8 cellular contexts compared by ENCODE assay signal in genomic region chr22:39960791-39961746, GRCh38. TPM values are rescaled to one million over a fixed set of nuclear protein-coding genes. Genes with fewer than 3 reads are reported as not detected.
DNase-seq lines count a peak whose midpoint lies in the region; ATAC-seq and TF ChIP-seq lines count a peak whose summit lies in the region.

No MANE protein-coding gene starts in this region.

- DNase-seq in RPMI8226 (peak; percentile 50), osteocyte (ENCODE audit: extremely low spot score, unreplicated experiment) (no peak), progenitor cell of endocrine pancreas (ENCODE audit: low spot score, unreplicated experiment) (no peak), NCI-H446 treated with DMSO at 0.1 percent for 48 hours (lab: John Stamatoyannopoulos, UW) (no peak), esophagus muscularis mucosa (ENCODE audit: extremely low spot score) (no peak)
- peak; percentile 72 to 87 for DNase-seq in activated naive CD4-positive, alpha-beta T cell treated with anti-CD3 and anti-CD28 coated beads, Interleukin-2, amount 50 U/mL, for 72 hours (ENCODE audit: low spot score in 2 of 2)

- H3K4me3 ChIP-seq in esophagus muscularis mucosa: no peak overlapping the region

- 67% methylated on average over 13 of the region's 13 CpGs for whole genome bisulfite sequencing in esophagus muscularis mucosa

- no peaks in the 10 kb centered on the region for H3K4me1 ChIP-seq in esophagus muscularis mucosa

- peaks cover 5% of the 10 kb centered on the region for H3K27me3 Mint-ChIP-seq in osteocyte (ENCODE audit: unreplicated experiment)
- peaks cover 27% of the 10 kb centered on the region for H3K27me3 Mint-ChIP-seq in progenitor cell of endocrine pancreas

- H3K36me3 Mint-ChIP-seq in activated naive CD4-positive, alpha-beta T cell treated with anti-CD3 and anti-CD28 coated beads, Interleukin-2, amount 50 U/mL, for 72 hours: peaks cover 34 to 81% of the 10 kb centered on the region in 2 donors
- H3K36me3 Mint-ChIP-seq in osteocyte (ENCODE audit: unreplicated experiment): no peaks in the 10 kb centered on the region
- H3K36me3 Mint-ChIP-seq in progenitor cell of endocrine pancreas (ENCODE audit: insufficient read depth): no peaks in the 10 kb centered on the region

- H3K4me3 Mint-ChIP-seq in osteocyte (ENCODE audit: unreplicated experiment) (no peak overlapping the region), progenitor cell of endocrine pancreas (ENCODE audit: low read depth) (no peak overlapping the region)

- TF ChIP-seq POLR2A in esophagus muscularis mucosa (IDR thresholded peaks at IDR 0.05; ENCODE audit: low read depth): no peak

- H3K4me1 Mint-ChIP-seq in osteocyte (ENCODE audit: unreplicated experiment) (peaks cover 18% of the 10 kb centered on the region), progenitor cell of endocrine pancreas (ENCODE audit: low read depth) (peaks cover 1% of the 10 kb centered on the region)

- no peak overlapping the region for H3K27ac ChIP-seq in esophagus muscularis mucosa (replicated peaks in 1 of 4)

- no peaks in the 10 kb centered on the region for H3K9me3 Mint-ChIP-seq in activated naive CD4-positive, alpha-beta T cell treated with anti-CD3 and anti-CD28 coated beads, Interleukin-2, amount 50 U/mL, for 72 hours
- H3K9me3 Mint-ChIP-seq in osteocyte (ENCODE audit: unreplicated experiment) (no peaks in the 10 kb centered on the region), progenitor cell of endocrine pancreas (ENCODE audit: low read depth) (no peaks in the 10 kb centered on the region)

- H3K36me3 ChIP-seq in esophagus muscularis mucosa: no peaks in the 10 kb centered on the region

- TF ChIP-seq CTCF in osteocyte (IDR thresholded peaks at IDR 0.05): no peak
- TF ChIP-seq CTCF in progenitor cell of endocrine pancreas (IDR thresholded peaks at IDR 0.05; ENCODE audit: unreplicated experiment): no peak
- TF ChIP-seq CTCF in esophagus muscularis mucosa (IDR thresholded peaks at IDR 0.05): no peak

- ATAC-seq in GM18508 (IDR thresholded peaks at IDR 0.05; ENCODE audit: insufficient read depth, unreplicated experiment): peak; percentile 61
- peak; percentile 92 for ATAC-seq in HG02884 (IDR thresholded peaks at IDR 0.05; ENCODE audit: unreplicated experiment)
- peak; percentile 96 to 98 for ATAC-seq in activated naive CD4-positive, alpha-beta T cell treated with anti-CD3 and anti-CD28 coated beads, Interleukin-2, amount 50 U/mL, for 72 hours

- intact Hi-C loops in esophagus muscularis mucosa (cut with DNase I): no loop called here

- no peaks in the 10 kb centered on the region for H3K9me3 ChIP-seq in esophagus muscularis mucosa

- TF ChIP-seq EP300 in esophagus muscularis mucosa (IDR thresholded peaks at IDR 0.05): no peak

- peaks cover 0 to 23% (median 0%) of the 10 kb centered on the region in 4 donors for H3K27me3 ChIP-seq in esophagus muscularis mucosa

- peak overlapping the region; percentile 31 to 61 for H3K27ac Mint-ChIP-seq in activated naive CD4-positive, alpha-beta T cell treated with anti-CD3 and anti-CD28 coated beads, Interleukin-2, amount 50 U/mL, for 72 hours
- H3K27ac Mint-ChIP-seq in osteocyte (ENCODE audit: unreplicated experiment) (peak overlapping the region; percentile 53), progenitor cell of endocrine pancreas (no peak overlapping the region)

RNA-seq across cellular contexts. Expression of gene TMA7B, which starts 0.9 kb away (rescaled TPM):
- 1 to 10 TPM; 2.4 to 2.5 TPM for total RNA-seq in activated naive CD4-positive, alpha-beta T cell treated with anti-CD3 and anti-CD28 coated beads, Interleukin-2, amount 50 U/mL, for 72 hours
- total RNA-seq in osteocyte (not detected in 2 replicates), progenitor cell of endocrine pancreas (not detected in 2 replicates), esophagus muscularis mucosa (not detected)

RNA-seq across cellular contexts. Expression of gene FAM83F, which starts 33.7 kb away (rescaled TPM):
- 1 to 10 TPM; 1.1 TPM for total RNA-seq in activated naive CD4-positive, alpha-beta T cell treated with anti-CD3 and anti-CD28 coated beads, Interleukin-2, amount 50 U/mL, for 72 hours
- not detected in 2 replicates for total RNA-seq in osteocyte
- total RNA-seq in progenitor cell of endocrine pancreas: 19.8 and 21.3 TPM in 2 replicates
- total RNA-seq in esophagus muscularis mucosa: under 1 TPM; 0.19 to 0.66 (median 0.41) TPM

Comparison
In these comparisons a context has a peak if more than half of its experiments do, and no peak if none do; other contexts are left out.
1. DNase-seq: peak in RPMI8226 (single experiment) and activated naive CD4-positive, alpha-beta T cell treated with anti-CD3 and anti-CD28 coated beads, Interleukin-2, amount 50 U/mL, for 72 hours (2 of 2); none in osteocyte (single experiment), progenitor cell of endocrine pancreas (single experiment), NCI-H446 treated with DMSO at 0.1 percent for 48 hours (single experiment) and esophagus muscularis mucosa (single experiment).
2. Peak in every context shown above with its lines, with median percentiles within 50 percentile points of each other: ATAC-seq.